In the genomic region with DNA sequence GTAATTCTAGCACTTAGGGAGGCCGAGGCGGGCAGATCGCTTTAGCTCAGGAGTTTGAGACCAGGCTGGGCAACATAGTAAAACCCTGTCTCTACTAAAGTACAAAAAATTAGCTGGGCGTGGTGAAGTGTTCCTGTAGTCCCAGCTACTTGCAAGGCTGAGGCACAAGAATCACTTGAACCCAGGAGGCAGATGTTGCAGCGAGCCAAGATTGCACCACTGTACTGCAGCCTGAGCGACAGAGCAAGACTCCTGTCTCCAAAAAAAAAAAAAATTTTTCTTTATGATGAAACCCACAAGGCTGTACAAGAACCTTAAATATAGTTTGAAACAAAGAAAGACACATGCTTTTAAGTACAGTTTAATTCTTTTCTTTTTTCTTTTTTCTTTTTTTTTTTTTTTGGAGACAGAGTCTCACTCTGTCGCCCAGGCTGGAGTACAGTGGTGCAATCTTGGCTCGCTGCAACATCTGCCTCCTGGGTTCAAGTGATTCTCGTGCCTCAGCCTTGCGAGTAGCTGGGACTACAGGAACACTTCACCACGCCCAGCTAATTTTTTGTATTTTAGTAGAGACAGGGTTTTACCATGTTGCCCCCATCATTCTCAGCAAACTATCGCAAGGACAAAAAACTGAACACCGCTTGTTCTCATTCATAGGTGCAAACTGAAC, we compare ENCODE assay signal across 6 cellular contexts. TPM values are rescaled to one million over a fixed set of nuclear protein-coding genes. Genes with fewer than 3 reads are reported as not detected.
"Had no signal": no experiment of that assay in that cellular context is flagged by ENCODE, and none has a peak within 500 bp of the region (broad histone marks: within the 10 kb centered on the region; RNA-seq: fewer than 3 reads in every experiment).

No MANE protein-coding gene starts in this region.

RNA-seq across cellular contexts. Expression of gene GFRA4, which starts 47.9 kb away (rescaled TPM):
- total RNA-seq: H4, H7, HepG2, HFFc6, HT1080, K562 had no signal
- polyA plus RNA-seq: HepG2, K562 had no signal
